ENCODE assay signal across 1 cellular context in genomic region chr21:27391990-27392389, GRCh38.
TF ChIP-seq lines count a peak whose summit lies in the region.

No MANE protein-coding gene starts in this region.

TF ChIP-seq in GM23338, 12 proteins besides CTCF, POLR2A, EP300 and RAD21 (continued from another document):
- TF ChIP-seq, protein P1, sequence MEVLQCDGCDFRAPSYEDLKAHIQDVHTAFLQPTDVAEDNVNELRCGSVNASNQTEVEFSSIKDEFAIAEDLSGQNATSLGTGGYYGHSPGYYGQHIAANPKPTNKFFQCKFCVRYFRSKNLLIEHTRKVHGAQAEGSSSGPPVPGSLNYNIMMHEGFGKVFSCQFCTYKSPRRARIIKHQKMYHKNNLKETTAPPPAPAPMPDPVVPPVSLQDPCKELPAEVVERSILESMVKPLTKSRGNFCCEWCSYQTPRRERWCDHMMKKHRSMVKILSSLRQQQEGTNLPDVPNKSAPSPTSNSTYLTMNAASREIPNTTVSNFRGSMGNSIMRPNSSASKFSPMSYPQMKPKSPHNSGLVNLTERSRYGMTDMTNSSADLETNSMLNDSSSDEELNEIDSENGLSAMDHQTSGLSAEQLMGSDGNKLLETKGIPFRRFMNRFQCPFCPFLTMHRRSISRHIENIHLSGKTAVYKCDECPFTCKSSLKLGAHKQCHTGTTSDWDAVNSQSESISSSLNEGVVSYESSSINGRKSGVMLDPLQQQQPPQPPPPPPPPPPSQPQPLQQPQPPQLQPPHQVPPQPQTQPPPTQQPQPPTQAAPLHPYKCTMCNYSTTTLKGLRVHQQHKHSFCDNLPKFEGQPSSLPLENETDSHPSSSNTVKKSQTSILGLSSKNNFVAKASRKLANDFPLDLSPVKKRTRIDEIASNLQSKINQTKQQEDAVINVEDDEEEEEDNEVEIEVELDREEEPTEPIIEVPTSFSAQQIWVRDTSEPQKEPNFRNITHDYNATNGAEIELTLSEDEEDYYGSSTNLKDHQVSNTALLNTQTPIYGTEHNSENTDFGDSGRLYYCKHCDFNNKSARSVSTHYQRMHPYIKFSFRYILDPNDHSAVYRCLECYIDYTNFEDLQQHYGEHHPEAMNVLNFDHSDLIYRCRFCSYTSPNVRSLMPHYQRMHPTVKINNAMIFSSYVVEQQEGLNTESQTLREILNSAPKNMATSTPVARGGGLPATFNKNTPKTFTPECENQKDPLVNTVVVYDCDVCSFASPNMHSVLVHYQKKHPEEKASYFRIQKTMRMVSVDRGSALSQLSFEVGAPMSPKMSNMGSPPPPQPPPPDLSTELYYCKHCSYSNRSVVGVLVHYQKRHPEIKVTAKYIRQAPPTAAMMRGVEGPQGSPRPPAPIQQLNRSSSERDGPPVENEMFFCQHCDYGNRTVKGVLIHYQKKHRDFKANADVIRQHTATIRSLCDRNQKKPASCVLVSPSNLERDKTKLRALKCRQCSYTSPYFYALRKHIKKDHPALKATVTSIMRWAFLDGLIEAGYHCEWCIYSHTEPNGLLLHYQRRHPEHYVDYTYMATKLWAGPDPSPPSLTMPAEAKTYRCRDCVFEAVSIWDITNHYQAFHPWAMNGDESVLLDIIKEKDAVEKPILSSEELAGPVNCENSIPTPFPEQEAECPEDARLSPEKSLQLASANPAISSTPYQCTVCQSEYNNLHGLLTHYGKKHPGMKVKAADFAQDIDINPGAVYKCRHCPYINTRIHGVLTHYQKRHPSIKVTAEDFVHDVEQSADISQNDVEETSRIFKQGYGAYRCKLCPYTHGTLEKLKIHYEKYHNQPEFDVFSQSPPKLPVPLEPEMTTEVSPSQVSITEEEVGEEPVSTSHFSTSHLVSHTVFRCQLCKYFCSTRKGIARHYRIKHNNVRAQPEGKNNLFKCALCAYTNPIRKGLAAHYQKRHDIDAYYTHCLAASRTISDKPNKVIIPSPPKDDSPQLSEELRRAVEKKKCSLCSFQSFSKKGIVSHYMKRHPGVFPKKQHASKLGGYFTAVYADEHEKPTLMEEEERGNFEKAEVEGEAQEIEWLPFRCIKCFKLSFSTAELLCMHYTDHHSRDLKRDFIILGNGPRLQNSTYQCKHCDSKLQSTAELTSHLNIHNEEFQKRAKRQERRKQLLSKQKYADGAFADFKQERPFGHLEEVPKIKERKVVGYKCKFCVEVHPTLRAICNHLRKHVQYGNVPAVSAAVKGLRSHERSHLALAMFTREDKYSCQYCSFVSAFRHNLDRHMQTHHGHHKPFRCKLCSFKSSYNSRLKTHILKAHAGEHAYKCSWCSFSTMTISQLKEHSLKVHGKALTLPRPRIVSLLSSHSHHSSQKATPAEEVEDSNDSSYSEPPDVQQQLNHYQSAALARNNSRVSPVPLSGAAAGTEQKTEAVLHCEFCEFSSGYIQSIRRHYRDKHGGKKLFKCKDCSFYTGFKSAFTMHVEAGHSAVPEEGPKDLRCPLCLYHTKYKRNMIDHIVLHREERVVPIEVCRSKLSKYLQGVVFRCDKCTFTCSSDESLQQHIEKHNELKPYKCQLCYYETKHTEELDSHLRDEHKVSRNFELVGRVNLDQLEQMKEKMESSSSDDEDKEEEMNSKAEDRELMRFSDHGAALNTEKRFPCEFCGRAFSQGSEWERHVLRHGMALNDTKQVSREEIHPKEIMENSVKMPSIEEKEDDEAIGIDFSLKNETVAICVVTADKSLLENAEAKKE (CRISPR knock-in tag; IDR thresholded peaks at IDR 0.05): no peak
- no peak for TF ChIP-seq EZH2phosphoT487 (IDR thresholded peaks at IDR 0.05; ENCODE audit: unreplicated experiment)
- TF ChIP-seq CREB1 (CRISPR knock-in tag; IDR thresholded peaks at IDR 0.05; ENCODE audit: low read depth): no peak
- TF ChIP-seq POLR2AphosphoS5 (IDR thresholded peaks at IDR 0.05; ENCODE audit: low read depth): no peak
- no peak for TF ChIP-seq JUNB (IDR thresholded peaks at IDR 0.05; ENCODE audit: unreplicated experiment)
